Comparison of ENCODE assay signal across 26 cellular contexts in the genomic region with DNA sequence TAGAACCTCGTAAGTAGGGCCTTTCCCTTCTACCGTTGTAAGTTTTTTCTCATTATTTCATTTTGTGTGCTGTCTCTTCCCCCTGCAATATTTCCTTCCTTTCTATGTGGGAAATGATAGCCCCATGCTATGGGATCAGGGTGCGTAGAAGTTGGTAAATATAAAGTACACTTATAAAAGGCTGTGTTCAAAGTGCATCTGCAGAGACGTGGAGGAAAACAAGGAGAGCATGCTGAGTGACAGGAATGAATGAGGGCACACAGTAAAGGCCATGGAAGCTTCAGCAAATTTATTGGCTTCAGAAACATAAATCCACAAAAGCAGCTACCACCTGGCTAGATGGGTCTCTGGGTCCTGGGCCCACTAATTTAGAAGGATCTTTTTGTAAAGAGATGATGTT. TPM values are rescaled to one million over a fixed set of nuclear protein-coding genes. Genes with fewer than 3 reads are reported as not detected.
DNase-seq lines count a peak whose midpoint lies in the region; ATAC-seq, FAIRE-seq and TF ChIP-seq lines count a peak whose summit lies in the region.
"Had no signal": no experiment of that assay in that cellular context is flagged by ENCODE, and none has a peak within 500 bp of the region (broad histone marks: within the 10 kb centered on the region; RNA-seq: fewer than 3 reads in every experiment).

No MANE protein-coding gene starts in this region.

- H2BK15ac ChIP-seq in mesendoderm (replicated peaks; ENCODE audit: low read depth) = no peak overlapping the region

- peaks cover 0 to 28% (median 19%) of the 10 kb centered on the region in 9 donors for H3K4me1 ChIP-seq in heart right ventricle
- peaks cover 9% of the 10 kb centered on the region for H3K4me1 ChIP-seq in mesendoderm (ENCODE audit: control insufficient read depth, low read depth, low read length)
- H3K4me1 ChIP-seq in smooth muscle cell (ENCODE audit: low read depth) = peaks cover 23% of the 10 kb centered on the region
- H3K4me1 ChIP-seq: testis had no signal

- TF ChIP-seq CTCF in heart right ventricle (IDR thresholded peaks at IDR 0.05) (no peak), smooth muscle cell (IDR thresholded peaks at IDR 0.05; ENCODE audit: borderline replicate concordance, insufficient read depth, poor library complexity, severe bottlenecking) (no peak)

- peak overlapping the region; percentile 41 for H3K9ac ChIP-seq in mesendoderm (ENCODE audit: low read length)
- H3K9ac ChIP-seq in smooth muscle cell (ENCODE audit: low read depth) = no peak overlapping the region

- H3K4me3 ChIP-seq in heart right ventricle (no peak overlapping the region), mesendoderm (ENCODE audit: low read length) (no peak overlapping the region), smooth muscle cell (no peak overlapping the region)
- H3K4me3 ChIP-seq: testis, vagina had no signal

- H4K5ac ChIP-seq in mesendoderm (ENCODE audit: low read length) = peak overlapping the region; percentile 59

- no peaks in the 10 kb centered on the region for H3F3A ChIP-seq in smooth muscle cell (ENCODE audit: low read depth)

- H2BK120ac ChIP-seq in mesendoderm (ENCODE audit: low read depth, low read length) = peak overlapping the region; percentile 79

- peak; percentile 22 for FAIRE-seq in TTC549 (lab: Jason Lieb, UNC)
- FAIRE-seq: D721Med, frontal cortex had no signal

- H3K79me1 ChIP-seq in mesendoderm (ENCODE audit: low read length) = no peaks in the 10 kb centered on the region

- H3K36me3 ChIP-seq in heart right ventricle (no peaks in the 10 kb centered on the region), mesendoderm (ENCODE audit: control insufficient read depth, insufficient read depth, low read length) (no peaks in the 10 kb centered on the region), smooth muscle cell (ENCODE audit: low read depth) (no peaks in the 10 kb centered on the region)
- H3K36me3 ChIP-seq: vagina had no signal

- peak overlapping the region; percentile 99 for H3K18ac ChIP-seq in mesendoderm (ENCODE audit: low read length)

- H2BK5ac ChIP-seq in mesendoderm (ENCODE audit: low read length) = peak overlapping the region; percentile 94

- H3K4me2 ChIP-seq in mesendoderm (ENCODE audit: low read length) (no peak overlapping the region), smooth muscle cell (no peak overlapping the region)

- 85 to 92% methylated on average over 4 of the region's 4 CpGs for WGBS in heart right ventricle, 2 donors
- WGBS in mesendoderm (ENCODE audit: extremely low coverage, insufficient coverage, low lambda C conversion rate) = no CpG with 5 or more reads among the region's 4 CpGs
- 84% methylated on average over 4 of the region's 4 CpGs for WGBS in smooth muscle cell (ENCODE audit: low lambda C conversion rate)

- intact Hi-C loops in heart right ventricle (cut with DNase I) (loop anchor here in 8 of 10 donors (2.0 to 10.0 kb wide), 8 partner anchors 20 to 728 kb away; no protein-coding TSS in a partner anchor), Right ventricle myocardium inferior (cut with DNase I) (loop anchor here (2.0 to 10.0 kb wide), 3 partner anchors 20 to 242 kb away; no protein-coding TSS in a partner anchor), head of caudate nucleus (cut with DNase I) (loop anchor here (10.0 kb wide), 1 partner anchor 588 kb away; no protein-coding TSS in a partner anchor)

- DNase-seq in heart right ventricle (no peak), Right ventricle myocardium inferior (ENCODE audit: missing footprints) (no peak), mesendoderm (no peak), smooth muscle cell (lab: John Stamatoyannopoulos, UW; ENCODE audit: unreplicated experiment) (no peak), head of caudate nucleus (no peak), cerebellar nuclear complex (lab: John Stamatoyannopoulos, UW) (no peak), NCI-H345 treated with DMSO at 0.1 percent for 48 hours (lab: John Stamatoyannopoulos, UW; ENCODE audit: unreplicated experiment) (no peak)
- DNase-seq: activated CD4-positive, alpha-beta T cell treated with anti-CD3 and anti-CD28 coated beads for 4 hours; activated CD8-positive, alpha-beta T cell treated with anti-CD3 and anti-CD28 coated beads, Interleukin-2, amount 10 ng/mL, durations not matched to agents 7 days and 5 days; activated naive CD4-positive, alpha-beta T cell treated with anti-CD3 and anti-CD28 coated beads, Interleukin-2, amount 50 U/mL, for 16 hours; DND-41; GF-D8; IMR-90; naive B cell; NCI-H1694; NCI-H510A; occipital lobe; Right ventricle myocardium superior; stimulated activated naive CD4-positive, alpha-beta T cell treated with Interleukin-2 at 50 U/mL for 16 hours; testis had no signal

- H3K79me2 ChIP-seq in mesendoderm (ENCODE audit: control insufficient read depth, insufficient read depth, low read length) (no peaks in the 10 kb centered on the region), smooth muscle cell (ENCODE audit: low read depth) (no peaks in the 10 kb centered on the region)

- peak overlapping the region; percentile 96 for H2AK5ac ChIP-seq in mesendoderm (ENCODE audit: low read length)

- no peak overlapping the region for H3K4ac ChIP-seq in mesendoderm (ENCODE audit: low read depth, low read length)

- H4K8ac ChIP-seq in mesendoderm (ENCODE audit: low read depth, low read length) = no peak overlapping the region

- H3K56ac ChIP-seq in mesendoderm (ENCODE audit: low read length) = peak overlapping the region; percentile 82

- H3K27ac ChIP-seq in heart right ventricle (peak overlapping the region in 7 of 10 donors; percentile 0 to 68 (median 25)), mesendoderm (ENCODE audit: low read depth, low read length) (peak overlapping the region; percentile 77), smooth muscle cell (ENCODE audit: low read depth) (no peak overlapping the region)
- H3K27ac ChIP-seq: testis, vagina had no signal

- peak overlapping the region; percentile 68 for H2AFZ ChIP-seq in smooth muscle cell (ENCODE audit: low read depth)

- H3K9me3 ChIP-seq in heart right ventricle (no peaks in the 10 kb centered on the region), smooth muscle cell (replicated peaks; ENCODE audit: low read depth) (no peaks in the 10 kb centered on the region)
- H3K9me3 ChIP-seq: testis, vagina had no signal

- H4K20me1 ChIP-seq in smooth muscle cell (ENCODE audit: low read depth) = no peaks in the 10 kb centered on the region

- H3K27me3 ChIP-seq in heart right ventricle (no peaks in the 10 kb centered on the region), mesendoderm (ENCODE audit: insufficient read depth, low read length, poor library complexity) (no peaks in the 10 kb centered on the region), smooth muscle cell (ENCODE audit: low read depth) (no peaks in the 10 kb centered on the region)
- H3K27me3 ChIP-seq: testis, vagina had no signal

- ATAC-seq in heart right ventricle (no peak), Right ventricle myocardium inferior (no peak)
- ATAC-seq: left lobe of liver had no signal

- no peak overlapping the region for H3K23ac ChIP-seq in mesendoderm (ENCODE audit: low read length)

RNA-seq across cellular contexts. Expression of a gene that starts 21.6 kb away (rescaled TPM):
- 10 to 100 TPM; 24.3 to 40.9 (median 34.5) TPM for total RNA-seq in heart right ventricle
- polyA plus RNA-seq in heart right ventricle = 10 to 100 TPM; 26.5 to 31.1 TPM
- 40.0 TPM for total RNA-seq in Right ventricle myocardium inferior
- 36.8 TPM for polyA plus RNA-seq in mesendoderm (2013, experiment 1 of 2)
- 35.8 TPM for polyA plus RNA-seq in mesendoderm (2013, experiment 2 of 2)
- 92.6 and 103 TPM in 2 replicates for total RNA-seq in smooth muscle cell
- polyA plus RNA-seq in smooth muscle cell = 114 and 154 TPM in 2 replicates
- total RNA-seq: T-helper 2 cell treated with Interferon-gamma antibody and Interleukin-4, amounts not matched to agents 100 ng/mL and 5 ng/mL, for 36 hours had no signal
